Comparison of ENCODE assay signal across 1 cellular context in the genomic region with DNA sequence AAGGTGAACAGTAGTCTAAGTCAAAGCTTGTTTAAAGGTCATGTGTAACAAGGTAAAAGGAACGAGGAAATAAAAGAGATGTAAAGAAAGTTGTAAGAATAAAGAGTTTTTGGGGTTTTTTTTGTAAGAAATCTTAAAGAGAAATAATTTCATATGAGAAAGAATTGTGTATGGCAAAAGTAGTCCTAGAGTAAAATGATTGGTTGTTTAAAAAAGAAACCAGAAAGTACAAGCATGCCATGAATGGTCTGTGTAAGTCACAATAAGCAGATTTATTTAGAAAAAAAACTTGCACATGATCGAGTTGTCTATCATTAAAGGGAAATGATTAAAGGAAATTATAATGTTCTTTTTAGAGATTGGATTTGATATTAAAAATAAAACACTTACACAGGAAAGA.
TF ChIP-seq lines count a peak whose summit lies in the region.

No MANE protein-coding gene starts in this region.

TF ChIP-seq in GM23338, 12 proteins besides CTCF, POLR2A, EP300 and RAD21 (continued from another document):
- TF ChIP-seq ETS1 (IDR thresholded peaks at IDR 0.05): no peak
- TF ChIP-seq ZNF114 (CRISPR knock-in tag; IDR thresholded peaks at IDR 0.05): no peak
- TF ChIP-seq NANOG (IDR thresholded peaks at IDR 0.05; ENCODE audit: borderline replicate concordance): no peak
TF ChIP-seq in GM23338: peak in this region for 0.
